ENCODE assay signal across 14 cellular contexts in genomic region chr6:110566346-110567125, GRCh38.
DNase-seq lines count a peak whose midpoint lies in the region; ATAC-seq and TF ChIP-seq lines count a peak whose summit lies in the region.
"Had no signal": no experiment of that assay in that cellular context is flagged by ENCODE, and none has a peak within 500 bp of the region (broad histone marks: within the 10 kb centered on the region; RNA-seq: fewer than 3 reads in every experiment).

No MANE protein-coding gene starts in this region.

- no peaks in the 10 kb centered on the region for H3K27me3 Mint-ChIP-seq in activated CD4-positive, alpha-beta T cell treated with anti-CD3 and anti-CD28 coated beads, Interleukin-2, amount 10 ng/mL, durations not matched to agents 7 days and 5 days

- H4K20me1 ChIP-seq in BLaER1 (no peaks in the 10 kb centered on the region), osteoblast (ENCODE audit: insufficient read depth, low read length) (no peaks in the 10 kb centered on the region)

- no peaks in the 10 kb centered on the region for H3K36me3 ChIP-seq in BLaER1
- H3K36me3 ChIP-seq in Peyer's patch, result no peaks in the 10 kb centered on the region
- no peaks in the 10 kb centered on the region for H3K36me3 ChIP-seq in heart right ventricle
- H3K36me3 ChIP-seq in osteoblast (ENCODE audit: insufficient read depth, low read length), result no peaks in the 10 kb centered on the region
- H3K36me3 ChIP-seq: MG63, neutrophil had no signal

- peak overlapping the region; percentile 75 for H3K4me2 ChIP-seq in BLaER1
- H3K4me2 ChIP-seq in osteoblast (ENCODE audit: insufficient read depth, low read length), result no peak overlapping the region

- H3K9me3 Mint-ChIP-seq in activated CD4-positive, alpha-beta T cell treated with anti-CD3 and anti-CD28 coated beads, Interleukin-2, amount 10 ng/mL, durations not matched to agents 7 days and 5 days, result peaks cover 12% of the 10 kb centered on the region

- no peak overlapping the region for H3K9ac ChIP-seq in BLaER1

- H3K27ac ChIP-seq in BLaER1, result peak overlapping the region; percentile 77
- H3K27ac ChIP-seq in Peyer's patch, result peak overlapping the region in 3 of 4 donors; percentile 67 to 85 (median 81)
- peak overlapping the region in 9 of 10 donors; percentile 4 to 73 (median 59) for H3K27ac ChIP-seq in heart right ventricle
- no peak overlapping the region for H3K27ac ChIP-seq in osteoblast (ENCODE audit: low read depth, low read length)
- H3K27ac ChIP-seq: coronary artery, neutrophil had no signal

- intact Hi-C loops in heart right ventricle (cut with DNase I), result no loop called here

- peak in 2 of 3 donors; percentile 63 to 68 for DNase-seq in Peyer's patch
- DNase-seq in heart right ventricle, result peak in 1 of 2 donors; percentile 30
- DNase-seq in osteoblast (ENCODE audit: insufficient read length, low spot score, missing footprints), result no peak
- DNase-seq in NCI-H1417 (lab: John Stamatoyannopoulos, UW), result no peak
- no peak for DNase-seq in HUDEP-2 (lab: John Stamatoyannopoulos, UW; ENCODE audit: unreplicated experiment in 76 of 76)
- no peak for DNase-seq in activated CD4-positive, alpha-beta T cell treated with anti-CD3 and anti-CD28 coated beads, Interleukin-2, amount 10 ng/mL, durations not matched to agents 7 days and 5 days
- no peak for DNase-seq in AG08396 (ENCODE audit: low spot score)
- DNase-seq: activated naive CD4-positive, alpha-beta T cell treated with anti-CD3 and anti-CD28 coated beads for 36 hours; AML-193; NCI-H226 had no signal

- no peak overlapping the region for H3K4me3 ChIP-seq in BLaER1
- H3K4me3 ChIP-seq in Peyer's patch, result peak overlapping the region in 1 of 4 donors; percentile 19
- H3K4me3 ChIP-seq in heart right ventricle, result no peak overlapping the region
- no peak overlapping the region for H3K4me3 ChIP-seq in osteoblast (ENCODE audit: insufficient read depth, low read length)
- H3K4me3 ChIP-seq: coronary artery, MG63 had no signal

- TF ChIP-seq CTCF in Peyer's patch (IDR thresholded peaks at IDR 0.05), result no peak
- no peak for TF ChIP-seq CTCF in heart right ventricle (IDR thresholded peaks at IDR 0.05)
- TF ChIP-seq CTCF in osteoblast (IDR thresholded peaks at IDR 0.05; ENCODE audit: extremely low read depth, low read depth, low read length), result no peak

- H3K79me2 ChIP-seq in osteoblast (ENCODE audit: insufficient read depth, low read length), result no peaks in the 10 kb centered on the region

- H2AFZ ChIP-seq in osteoblast (ENCODE audit: low read length), result peak overlapping the region; percentile 30

- ATAC-seq in heart right ventricle, result peak; percentile 34 to 96 (median 86)

- CTCF ChIA-PET in activated CD4-positive, alpha-beta T cell treated with anti-CD3 and anti-CD28 coated beads, Interleukin-2, amount 10 ng/mL, durations not matched to agents 7 days and 5 days (lab: Charles Lee), result no interaction called here

- 24 to 26% methylated on average over 7 of the region's 7 CpGs for WGBS in heart right ventricle, 2 donors

- no peaks in the 10 kb centered on the region for H3K27me3 ChIP-seq in BLaER1
- H3K27me3 ChIP-seq in Peyer's patch, result no peaks in the 10 kb centered on the region
- no peaks in the 10 kb centered on the region for H3K27me3 ChIP-seq in heart right ventricle
- H3K27me3 ChIP-seq in osteoblast (ENCODE audit: insufficient read depth, low read length), result no peaks in the 10 kb centered on the region
- H3K27me3 ChIP-seq: MG63, neutrophil had no signal

- POLR2A ChIA-PET in activated CD4-positive, alpha-beta T cell treated with anti-CD3 and anti-CD28 coated beads, Interleukin-2, amount 10 ng/mL, durations not matched to agents 7 days and 5 days (lab: Charles Lee), result no interaction called here

- peaks cover 18% of the 10 kb centered on the region for H3K4me1 Mint-ChIP-seq in activated CD4-positive, alpha-beta T cell treated with anti-CD3 and anti-CD28 coated beads, Interleukin-2, amount 10 ng/mL, durations not matched to agents 7 days and 5 days

- H3K4me1 ChIP-seq in BLaER1 (peaks cover 50% of the 10 kb centered on the region), Peyer's patch (peaks cover 0 to 25% (median 1%) of the 10 kb centered on the region in 4 donors), heart right ventricle (peaks cover 0 to 15% (median 8%) of the 10 kb centered on the region in 9 donors), osteoblast (ENCODE audit: insufficient read depth, low read length) (no peaks in the 10 kb centered on the region)

- no peak overlapping the region for H3K27ac Mint-ChIP-seq in activated CD4-positive, alpha-beta T cell treated with anti-CD3 and anti-CD28 coated beads, Interleukin-2, amount 10 ng/mL, durations not matched to agents 7 days and 5 days
- H3K27ac Mint-ChIP-seq: activated naive CD4-positive, alpha-beta T cell treated with anti-CD3 and anti-CD28 coated beads for 36 hours had no signal

- no peak overlapping the region for H3K4me3 Mint-ChIP-seq in activated CD4-positive, alpha-beta T cell treated with anti-CD3 and anti-CD28 coated beads, Interleukin-2, amount 10 ng/mL, durations not matched to agents 7 days and 5 days
- H3K4me3 Mint-ChIP-seq: activated naive CD4-positive, alpha-beta T cell treated with anti-CD3 and anti-CD28 coated beads for 36 hours had no signal

- peaks cover 7% of the 10 kb centered on the region for H3K9me3 ChIP-seq in BLaER1
- H3K9me3 ChIP-seq in Peyer's patch, result no peaks in the 10 kb centered on the region
- peaks cover 0 to 7% (median 0%) of the 10 kb centered on the region in 11 donors for H3K9me3 ChIP-seq in heart right ventricle
- H3K9me3 ChIP-seq in osteoblast (ENCODE audit: low read depth, low read length), result no peaks in the 10 kb centered on the region
- H3K9me3 ChIP-seq: MG63, neutrophil had no signal

- no peak for TF ChIP-seq POLR2A in Peyer's patch (IDR thresholded peaks at IDR 0.05)

- H3K36me3 Mint-ChIP-seq in activated CD4-positive, alpha-beta T cell treated with anti-CD3 and anti-CD28 coated beads, Interleukin-2, amount 10 ng/mL, durations not matched to agents 7 days and 5 days (ENCODE audit: low read depth), result peaks cover 3% of the 10 kb centered on the region

Comparison
In these comparisons a context has a peak if more than half of its experiments do, and no peak if none do; other contexts are left out.
1. DNase-seq: peak in Peyer's patch (2 of 3); none in osteoblast (single experiment), NCI-H1417 (0 of 3), HUDEP-2 (0 of 76), activated CD4-positive, alpha-beta T cell treated with anti-CD3 and anti-CD28 coated beads, Interleukin-2, amount 10 ng/mL, durations not matched to agents 7 days and 5 days (single experiment) and AG08396 (single experiment).